11 cellular contexts compared by ENCODE assay signal in the genomic region with DNA sequence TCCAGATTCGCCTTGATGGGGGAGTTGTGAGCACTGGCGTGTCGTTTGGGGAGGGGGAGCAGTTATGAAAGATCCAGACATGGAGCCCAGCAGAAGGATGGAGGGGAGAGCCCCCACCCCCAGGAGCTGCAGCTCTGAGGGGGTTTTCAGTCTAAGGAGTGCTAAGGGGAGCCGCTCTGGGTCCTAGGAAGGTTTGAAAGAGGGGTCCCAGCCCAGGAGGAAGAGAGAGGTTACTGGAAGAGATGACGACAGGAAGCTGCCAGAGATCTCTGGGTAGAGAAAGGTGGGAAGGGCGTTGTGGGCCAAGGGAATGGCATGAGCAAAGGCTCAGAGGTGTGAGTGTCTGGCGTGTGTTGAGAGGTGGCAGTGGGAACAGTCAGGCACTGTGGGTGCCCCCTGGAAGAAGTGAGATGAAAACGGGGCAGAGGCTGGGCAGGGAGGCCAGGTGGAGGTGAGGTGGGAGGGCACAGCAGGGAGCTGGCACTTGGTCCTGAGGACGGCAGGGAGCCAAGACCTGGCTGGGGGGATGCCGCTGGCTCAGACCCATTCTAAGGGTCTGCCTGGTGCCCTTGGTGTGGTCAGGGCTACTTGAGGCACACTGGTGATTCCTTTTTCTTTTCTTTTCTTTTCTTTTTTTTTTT. TPM values are rescaled to one million over a fixed set of nuclear protein-coding genes. Genes with fewer than 3 reads are reported as not detected.
DNase-seq lines count a peak whose midpoint lies in the region; ATAC-seq and TF ChIP-seq lines count a peak whose summit lies in the region.
"Had no signal": no experiment of that assay in that cellular context is flagged by ENCODE, and none has a peak within 500 bp of the region (broad histone marks: within the 10 kb centered on the region; RNA-seq: fewer than 3 reads in every experiment).

No MANE protein-coding gene starts in this region.

- peaks cover 96% of the 10 kb centered on the region for H3K79me2 ChIP-seq in OCI-LY3 (ENCODE audit: low read length)

- no peak for TF ChIP-seq CTCF in OCI-LY3 (IDR thresholded peaks at IDR 0.05; ENCODE audit: low read depth, low read length)
- TF ChIP-seq CTCF in epithelial cell of proximal tubule (conservative IDR thresholded peaks at IDR 0.05; ENCODE audit: low read depth, low read length), result no peak
- TF ChIP-seq CTCF in psoas muscle (IDR thresholded peaks at IDR 0.05), result no peak

- DNase-seq in epithelial cell of proximal tubule (ENCODE audit: low read depth) (no peak), psoas muscle (no peak), NCI-H1105 (lab: John Stamatoyannopoulos, UW) (no peak), NCI-H524 treated with DMSO at 0.1 percent for 48 hours (lab: John Stamatoyannopoulos, UW) (no peak), SIG-M5 treated with dmso at 0.1 percent for 504 hours (lab: John Stamatoyannopoulos, UW; ENCODE audit: unreplicated experiment) (no peak)
- DNase-seq: mucosa of descending colon, NCI-H1092 treated with DMSO at 0.1 percent for 48 hours had no signal

- H3K27me3 ChIP-seq in OCI-LY3 (ENCODE audit: low read depth, low read length) (no peaks in the 10 kb centered on the region), psoas muscle (ENCODE audit: insufficient read depth in 3 of 3, low read length in 2 of 3) (peaks cover 0 to 26% (median 12%) of the 10 kb centered on the region in 3 donors)

- intact Hi-C loops in psoas muscle (cut with DNase I), result no loop called here

- no peak for ATAC-seq in psoas muscle
- no peak for ATAC-seq in GM21367 (IDR thresholded peaks at IDR 0.05; ENCODE audit: unreplicated experiment)
- ATAC-seq: mucosa of descending colon had no signal

- H3K4me1 ChIP-seq in OCI-LY3 (ENCODE audit: low read length), result peaks cover 78% of the 10 kb centered on the region
- peaks cover 5% of the 10 kb centered on the region for H3K4me1 ChIP-seq in psoas muscle

- H3K36me3 ChIP-seq in OCI-LY3 (replicated peaks; ENCODE audit: low read depth, low read length), result peaks cover 44% of the 10 kb centered on the region
- H3K36me3 ChIP-seq in psoas muscle (ENCODE audit: insufficient read depth in 1 of 2, low read depth in 1 of 2), result no peaks in the 10 kb centered on the region

- H2AFZ ChIP-seq in OCI-LY3 (ENCODE audit: low read depth, low read length), result no peak overlapping the region

- H3K9ac ChIP-seq in OCI-LY3 (ENCODE audit: low read length), result peak overlapping the region; percentile 97

- H4K20me1 ChIP-seq in OCI-LY3 (ENCODE audit: insufficient read depth, low read length), result peaks cover 31% of the 10 kb centered on the region

- WGBS in psoas muscle, 3 donors, result 53 to 59% (median 58%) methylated on average over 9 to 10 of the region's 10 CpGs

- no peaks in the 10 kb centered on the region for H3K9me3 ChIP-seq in OCI-LY3 (ENCODE audit: insufficient read depth, low read length)
- H3K9me3 ChIP-seq in psoas muscle, result no peaks in the 10 kb centered on the region
- H3K9me3 ChIP-seq: mucosa of descending colon had no signal

- H3K4me3 ChIP-seq in GM08714 (ENCODE audit: low read length) (peak overlapping the region; percentile 69), OCI-LY3 (ENCODE audit: low read length) (peak overlapping the region; percentile 86), epithelial cell of proximal tubule (ENCODE audit: low read depth, low read length) (peak overlapping the region; percentile 34), psoas muscle (peak overlapping the region; percentile 60)
- H3K4me3 ChIP-seq: mucosa of descending colon had no signal

- peak overlapping the region; percentile 95 for H3K27ac ChIP-seq in OCI-LY3 (ENCODE audit: low read length)
- peak overlapping the region; percentile 36 for H3K27ac ChIP-seq in psoas muscle

- H3K4me2 ChIP-seq in OCI-LY3 (ENCODE audit: low read length), result peak overlapping the region; percentile 96

RNA-seq across cellular contexts. Expression of gene MGAT3, which starts 1.8 kb away (rescaled TPM):
- total RNA-seq in epithelial cell of proximal tubule (0.65 and 2.4 TPM in 2 replicates), psoas muscle (1 to 10 TPM; 1.4 to 2.2 (median 1.8) TPM)
- polyA plus RNA-seq in psoas muscle, result under 1 TPM; 0.53 to 0.65 (median 0.56) TPM
- total RNA-seq: endothelial cell of umbilical vein had no signal
- polyA plus RNA-seq: endothelial cell of umbilical vein had no signal

RNA-seq across cellular contexts. Expression of gene MIEF1, which starts 43.5 kb away (rescaled TPM):
- total RNA-seq in epithelial cell of proximal tubule (22.9 and 26.6 TPM in 2 replicates), psoas muscle (10 to 100 TPM in 2 of 4 donors, 1 to 10 TPM in 2; 8.6 to 18.7 (median 13.3) TPM)
- 10 to 100 TPM in 2 of 3 donors, 1 to 10 TPM in 1; 7.4 to 20.9 (median 14.0) TPM for polyA plus RNA-seq in psoas muscle

RNA-seq across cellular contexts. Expression of gene TAB1, which starts 59.0 kb away (rescaled TPM):
- total RNA-seq in epithelial cell of proximal tubule (11.0 and 17.7 TPM in 2 replicates), psoas muscle (10 to 100 TPM in 3 of 4 donors, 1 to 10 TPM in 1; 9.7 to 22.1 (median 17.3) TPM)
- 10 to 100 TPM; 10.4 to 17.4 (median 12.8) TPM for polyA plus RNA-seq in psoas muscle

Comparison
In these comparisons a context has a peak if more than half of its experiments do, and no peak if none do; other contexts are left out.
1. H3K4me3 ChIP-seq: peak in every context shown above with its lines; median percentile 86 in OCI-LY3; 69 in GM08714; 60 in psoas muscle; 34 in epithelial cell of proximal tubule.